ENCODE assay signal across 17 cellular contexts in genomic region chr10:87534173-87534858, GRCh38. TPM values are rescaled to one million over a fixed set of nuclear protein-coding genes. Genes with fewer than 3 reads are reported as not detected.
A peak's percentile ranks its signal among the peaks of the same experiment; 100 is the strongest.
DNase-seq lines count a peak whose midpoint lies in the region; ATAC-seq and TF ChIP-seq lines count a peak whose summit lies in the region.
"Had no signal": no experiment of that assay in that cellular context is flagged by ENCODE, and none has a peak within 500 bp of the region (broad histone marks: within the 10 kb centered on the region; RNA-seq: fewer than 3 reads in every experiment).

No MANE protein-coding gene starts in this region.

- H3K4me1 ChIP-seq in left lung = peaks cover 12 to 29% of the 10 kb centered on the region in 2 donors
- no peaks in the 10 kb centered on the region for H3K4me1 ChIP-seq in naive thymus-derived CD4-positive, alpha-beta T cell (ENCODE audit: control insufficient read depth in 2 of 2, insufficient read depth in 2 of 2, low read length in 2 of 2)
- H3K4me1 ChIP-seq: foreskin keratinocyte had no signal

- peaks cover 0 to 14% of the 10 kb centered on the region in 2 donors for H3K36me3 ChIP-seq in left lung
- peaks cover 0 to 9% (median 0%) of the 10 kb centered on the region in 3 experiments for H3K36me3 ChIP-seq in naive thymus-derived CD4-positive, alpha-beta T cell (ENCODE audit: control insufficient read depth in 2 of 3, insufficient read depth in 3 of 3, low read length in 3 of 3)

- no peak overlapping the region for H3K27ac Mint-ChIP-seq in naive thymus-derived CD4-positive, alpha-beta T cell
- H3K27ac Mint-ChIP-seq: B cell; naive B cell; stimulated activated naive B cell treated with anti-CD40 and anti-IgM and Interleukin-4, amounts not matched to agents 10 μg/mL and 1 μg/mL and 100 μg/mL, for 72 hours; T-helper 2 cell treated with Interferon-gamma antibody and Interleukin-4, amounts not matched to agents 5 μg/mL and 100 μg/mL, for 36 hours had no signal

- H3K27me3 Mint-ChIP-seq in naive thymus-derived CD4-positive, alpha-beta T cell = no peaks in the 10 kb centered on the region
- H3K27me3 Mint-ChIP-seq: B cell; naive B cell; stimulated activated naive B cell treated with anti-CD40 and anti-IgM and Interleukin-4, amounts not matched to agents 10 μg/mL and 1 μg/mL and 100 μg/mL, for 72 hours had no signal

- H3K36me3 Mint-ChIP-seq in naive thymus-derived CD4-positive, alpha-beta T cell = peaks cover 4 to 56% (median 42%) of the 10 kb centered on the region in 5 donors

- CTCF ChIA-PET in naive thymus-derived CD4-positive, alpha-beta T cell (lab: Charles Lee) = interaction anchor here (0.8 kb wide), 1 partner anchor 199 kb away, joined by 3 read pairs; no protein-coding TSS in a partner anchor

- H3K4me3 ChIP-seq in left lung = no peak overlapping the region
- H3K4me3 ChIP-seq in naive thymus-derived CD4-positive, alpha-beta T cell (ENCODE audit: low read length) = no peak overlapping the region

- peaks cover 0 to 4% (median 0%) of the 10 kb centered on the region in 11 donors for H3K9me3 Mint-ChIP-seq in naive thymus-derived CD4-positive, alpha-beta T cell
- H3K9me3 Mint-ChIP-seq: stimulated activated naive B cell treated with anti-CD40 and anti-IgM and Interleukin-4, amounts not matched to agents 10 μg/mL and 1 μg/mL and 100 μg/mL, for 72 hours; T-helper 2 cell treated with Interferon-gamma antibody and Interleukin-4, amounts not matched to agents 5 μg/mL and 100 μg/mL, for 36 hours had no signal

- H3K4me1 Mint-ChIP-seq in naive thymus-derived CD4-positive, alpha-beta T cell = peaks cover 4 to 23% (median 9%) of the 10 kb centered on the region in 7 donors
- H3K4me1 Mint-ChIP-seq: B cell had no signal

- peak; percentile 57 for ATAC-seq in GM18861 (IDR thresholded peaks at IDR 0.05; ENCODE audit: unreplicated experiment)
- peak; percentile 63 for ATAC-seq in GM21526 (IDR thresholded peaks at IDR 0.05; ENCODE audit: low FRiP score, unreplicated experiment)
- ATAC-seq in HG03103 (IDR thresholded peaks at IDR 0.05; ENCODE audit: low read depth, unreplicated experiment) = peak; percentile 65
- peak; percentile 24 for ATAC-seq in left lung
- ATAC-seq in naive thymus-derived CD4-positive, alpha-beta T cell = no peak
- no peak for ATAC-seq in omental fat pad (ENCODE audit: low FRiP score)

- TF ChIP-seq CTCF in left lung (IDR thresholded peaks at IDR 0.05) (no peak), omental fat pad (IDR thresholded peaks at IDR 0.05) (no peak)

- no peaks in the 10 kb centered on the region for H3K27me3 ChIP-seq in left lung
- H3K27me3 ChIP-seq in naive thymus-derived CD4-positive, alpha-beta T cell (ENCODE audit: control insufficient read depth in 2 of 2, insufficient read depth in 2 of 2, low read length in 2 of 2) = no peaks in the 10 kb centered on the region
- H3K27me3 ChIP-seq: foreskin keratinocyte had no signal

- H3K9me3 ChIP-seq in left lung = no peaks in the 10 kb centered on the region
- H3K9me3 ChIP-seq in naive thymus-derived CD4-positive, alpha-beta T cell (ENCODE audit: control insufficient read depth in 2 of 3, low read length in 3 of 3) = no peaks in the 10 kb centered on the region

- H3K4me3 Mint-ChIP-seq in naive thymus-derived CD4-positive, alpha-beta T cell = no peak overlapping the region
- H3K4me3 Mint-ChIP-seq: B cell; naive B cell; stimulated activated naive B cell treated with anti-CD40 and anti-IgM and Interleukin-4, amounts not matched to agents 10 μg/mL and 1 μg/mL and 100 μg/mL, for 72 hours; T-helper 2 cell treated with Interferon-gamma antibody and Interleukin-4, amounts not matched to agents 5 μg/mL and 100 μg/mL, for 36 hours had no signal

- H3K27ac ChIP-seq in left lung = peak overlapping the region in 1 of 2 donors; percentile 13
- no peak overlapping the region for H3K27ac ChIP-seq in naive thymus-derived CD4-positive, alpha-beta T cell (ENCODE audit: low read depth, low read length)
- H3K27ac ChIP-seq: foreskin keratinocyte had no signal

- POLR2A ChIA-PET in naive thymus-derived CD4-positive, alpha-beta T cell (lab: Charles Lee) = no interaction called here

- no peak for DNase-seq in left lung
- no peak for DNase-seq in naive thymus-derived CD4-positive, alpha-beta T cell
- no peak for DNase-seq in DMS53 treated with DMSO at 0.1 percent for 48 hours (lab: John Stamatoyannopoulos, UW; ENCODE audit: unreplicated experiment)
- DNase-seq in SIG-M5 (lab: John Stamatoyannopoulos, UW) = no peak
- DNase-seq in omental fat pad (ENCODE audit: low spot score) = no peak
- DNase-seq: effector CD4-positive, alpha-beta T cell; NCI-H1417 treated with DMSO at 0.1 percent for 48 hours; NCI-H526 treated with DMSO at 0.1 percent for 48 hours; stimulated activated CD4-positive, alpha-beta T cell treated with anti-CD3 and anti-CD28 coated beads, Interleukin-4, amount 100 ng/mL, for 1 hour; stimulated activated naive B cell treated with anti-CD40 and anti-IgM and Interleukin-4, amounts not matched to agents 10 μg/mL and 1 μg/mL and 100 μg/mL, for 72 hours had no signal

- intact Hi-C loops in left lung (cut with DNase I) = loop anchor here in 1 of 2 donors (10.0 kb wide), 1 partner anchor 200 kb away; no protein-coding TSS in a partner anchor
- intact Hi-C loops in naive thymus-derived CD4-positive, alpha-beta T cell (cut with micrococcal nuclease) = loop anchor here (10.0 kb wide), 2 partner anchors 200 to 240 kb away; no protein-coding TSS in a partner anchor

RNA-seq across cellular contexts. Expression of gene MINPP1, which starts 29.6 kb away (rescaled TPM):
- total RNA-seq in left lung = 10 to 100 TPM; 16.8 to 19.5 TPM
- total RNA-seq in naive thymus-derived CD4-positive, alpha-beta T cell = 1 to 10 TPM; 1.8 to 9.5 (median 9.2) TPM
- polyA plus RNA-seq in naive thymus-derived CD4-positive, alpha-beta T cell = 1 to 10 TPM; 5.7 to 8.8 TPM
- total RNA-seq in omental fat pad = 10 to 100 TPM in 3 of 4 donors, 1 to 10 TPM in 1; 9.4 to 20.5 (median 15.7) TPM

Comparison
In these comparisons a context has a peak if more than half of its experiments do, and no peak if none do; other contexts are left out.
1. ATAC-seq: peak in GM18861 (single experiment), GM21526 (single experiment), HG03103 (single experiment) and left lung (single experiment); none in naive thymus-derived CD4-positive, alpha-beta T cell (single experiment) and omental fat pad (single experiment).